8 cellular contexts compared by ENCODE assay signal in genomic region chr16:89599451-89599858, GRCh38.
DNase-seq lines count a peak whose midpoint lies in the region; ATAC-seq and TF ChIP-seq lines count a peak whose summit lies in the region.

No MANE protein-coding gene starts in this region.

- no peaks in the 10 kb centered on the region for H3K36me3 ChIP-seq in DOHH2 (ENCODE audit: control insufficient read depth, low read length)

- no peaks in the 10 kb centered on the region for H3F3A ChIP-seq in DOHH2 (ENCODE audit: control insufficient read depth, insufficient read depth)

- TF ChIP-seq CTCF in DOHH2 (IDR thresholded peaks at IDR 0.05; ENCODE audit: low read depth, low read length, poor library complexity, severe bottlenecking) = peak; percentile 70

- H4K20me1 ChIP-seq in DOHH2 (ENCODE audit: control insufficient read depth, insufficient read depth, low read depth, low read length) = no peaks in the 10 kb centered on the region

- peak; percentile 94 for DNase-seq in HuH-7.5 (ENCODE audit: low spot score)
- DNase-seq in activated CD4-positive, alpha-beta T cell treated with anti-CD3 and anti-CD28 coated beads, Interleukin-2, amount 50 U/mL, for 48 hours = peak; percentile 49 to 61
- no peak for DNase-seq in memory B cell (ENCODE audit: low spot score in 2 of 2)
- DNase-seq in NCI-H446 treated with DMSO at 0.1 percent for 48 hours (lab: John Stamatoyannopoulos, UW) = no peak
- no peak for DNase-seq in NCI-H1930 (lab: John Stamatoyannopoulos, UW)
- DNase-seq in GM19238 (ENCODE audit: insufficient read length, low spot score) = no peak

- H3K27me3 Mint-ChIP-seq in memory B cell = peaks cover 8% of the 10 kb centered on the region

- H3K9me3 Mint-ChIP-seq in memory B cell = no peaks in the 10 kb centered on the region

- H3K27me3 ChIP-seq in DOHH2 (ENCODE audit: control insufficient read depth, low read length) = peaks cover 3% of the 10 kb centered on the region; the same call in 1 of the 2 replicates

- peaks cover 9% of the 10 kb centered on the region for H3K4me1 Mint-ChIP-seq in memory B cell

- H3K4me1 ChIP-seq in DOHH2 (ENCODE audit: control insufficient read depth, low read length) = no peaks in the 10 kb centered on the region

- H3K9me3 ChIP-seq in DOHH2 (ENCODE audit: control insufficient read depth, insufficient read depth, low read length) = no peaks in the 10 kb centered on the region

- no peak overlapping the region for H3K4me2 ChIP-seq in DOHH2 (ENCODE audit: low read length)

- H3K27ac ChIP-seq in DOHH2 (ENCODE audit: low read depth, low read length) = no peak overlapping the region

- ATAC-seq in memory B cell (ENCODE audit: low read depth) (peak; percentile 66), GM18520 (IDR thresholded peaks at IDR 0.05; ENCODE audit: unreplicated experiment) (no peak)

- no peak overlapping the region for H3K4me3 ChIP-seq in DOHH2 (ENCODE audit: low read length)

- H3K36me3 Mint-ChIP-seq in memory B cell = no peaks in the 10 kb centered on the region

- H3K27ac Mint-ChIP-seq in memory B cell = no peak overlapping the region

- H3K79me2 ChIP-seq in DOHH2 (ENCODE audit: control insufficient read depth, low read length) = no peaks in the 10 kb centered on the region

- H3K9me2 ChIP-seq in DOHH2 (replicated peaks; ENCODE audit: control insufficient read depth, low read length) = no peaks in the 10 kb centered on the region

- no peak overlapping the region for H3K4me3 Mint-ChIP-seq in memory B cell

Comparison
In these comparisons a context has a peak if more than half of its experiments do, and no peak if none do; other contexts are left out.
1. DNase-seq: peak in HuH-7.5 (single experiment) and activated CD4-positive, alpha-beta T cell treated with anti-CD3 and anti-CD28 coated beads, Interleukin-2, amount 50 U/mL, for 48 hours (2 of 2); none in memory B cell (0 of 2), NCI-H446 treated with DMSO at 0.1 percent for 48 hours (single experiment), NCI-H1930 (0 of 2) and GM19238 (single experiment).